ENCODE assay signal across 1 cellular context in genomic region chr12:95996034-95996658, GRCh38.
A peak's percentile ranks its signal among the peaks of the same experiment; 100 is the strongest.
TF ChIP-seq lines count a peak whose summit lies in the region.

TSS of gene HAL (minus strand) at chr12:95996344. CDS start at chr12:95995910, 434 bp downstream.

TF ChIP-seq in HepG2, 621 proteins besides CTCF, POLR2A, EP300 and RAD21 (continued from another document and continues in another):
- TF ChIP-seq ZXDC (CRISPR knock-in tag; IDR thresholded peaks at IDR 0.05) (no peak), HES4 (CRISPR knock-in tag; IDR thresholded peaks at IDR 0.05; ENCODE audit: borderline replicate concordance) (no peak), ATF3 (CRISPR knock-in tag; IDR thresholded peaks at IDR 0.05) (no peak), SRY (CRISPR knock-in tag; IDR thresholded peaks at IDR 0.05) (0 out of 2 replicates have a peak, but pooled peaks have one; percentile 8), BHLHE40 (IDR thresholded peaks at IDR 0.05; ENCODE audit: low read length) (peak; percentile 97), ZNF652 (CRISPR knock-in tag; IDR thresholded peaks at IDR 0.05; ENCODE audit: borderline replicate concordance, low read depth) (peak; percentile 36; the same call in 1 of the 2 replicates), KLF6 (CRISPR knock-in tag; IDR thresholded peaks at IDR 0.05) (peak; percentile 92; the same call in 1 of the 2 replicates), EZH2 (conservative IDR thresholded peaks at IDR 0.05; ENCODE audit: low read depth, low read length) (no peak), SYNCRIP (IDR thresholded peaks at IDR 0.05; ENCODE audit: insufficient read depth, low read depth, low read length) (no peak), MED13 (CRISPR knock-in tag; IDR thresholded peaks at IDR 0.05) (peak; percentile 28; the same call in 1 of the 2 replicates), CERS6 (CRISPR knock-in tag; IDR thresholded peaks at IDR 0.05) (no peak), ZNF263 (CRISPR knock-in tag; IDR thresholded peaks at IDR 0.05) (peak; percentile 7; the same call in 1 of the 2 replicates), SRSF4 (IDR thresholded peaks at IDR 0.05; ENCODE audit: low read depth, low read length, poor library complexity, severe bottlenecking) (no peak), CC2D1A (CRISPR knock-in tag; IDR thresholded peaks at IDR 0.05) (no peak; the same call in 1 of the 2 replicates), ZNF274 (CRISPR knock-in tag; IDR thresholded peaks at IDR 0.05) (no peak; the same call in 1 of the 2 replicates), POLR2AphosphoS5 (IDR thresholded peaks at IDR 0.05; ENCODE audit: low read depth, low read length) (no peak; the same call in 1 of the 2 replicates), ZNF503 (CRISPR knock-in tag; IDR thresholded peaks at IDR 0.05) (peak; percentile 98), FUBP1 (CRISPR knock-in tag; IDR thresholded peaks at IDR 0.05; ENCODE audit: borderline replicate concordance) (no peak), ZNF225 (CRISPR knock-in tag; IDR thresholded peaks at IDR 0.05) (no peak), ZNF605 (CRISPR knock-in tag; IDR thresholded peaks at IDR 0.05) (peak; percentile 56; the same call in 1 of the 2 replicates), ZBTB34 (CRISPR knock-in tag; IDR thresholded peaks at IDR 0.05) (peak; percentile 90), JDP2 (CRISPR knock-in tag; IDR thresholded peaks at IDR 0.05; ENCODE audit: borderline replicate concordance) (no peak), ZNF678 (CRISPR knock-in tag; IDR thresholded peaks at IDR 0.05) (no peak), ARHGAP35 (CRISPR knock-in tag; IDR thresholded peaks at IDR 0.05; ENCODE audit: borderline replicate concordance) (no peak; the same call in 1 of the 2 replicates), ZNF546 (CRISPR knock-in tag; conservative IDR thresholded peaks at IDR 0.05) (peak; percentile 41; the same call in 1 of the 2 replicates), ZFYVE20 (CRISPR knock-in tag; IDR thresholded peaks at IDR 0.05; ENCODE audit: borderline replicate concordance, low read depth) (no peak), SCMH1 (CRISPR knock-in tag; IDR thresholded peaks at IDR 0.05; ENCODE audit: borderline replicate concordance) (no peak), ETV5 (CRISPR knock-in tag; IDR thresholded peaks at IDR 0.05; ENCODE audit: borderline replicate concordance) (peak; percentile 99), ZBTB1 (CRISPR knock-in tag; IDR thresholded peaks at IDR 0.05; ENCODE audit: borderline replicate concordance) (no peak), ZIK1 (CRISPR knock-in tag; IDR thresholded peaks at IDR 0.05; ENCODE audit: borderline replicate concordance, low read depth) (no peak), ATF6 (CRISPR knock-in tag; conservative IDR thresholded peaks at IDR 0.05) (peak; percentile 85; the same call in 1 of the 2 replicates), KAT2B (IDR thresholded peaks at IDR 0.05; ENCODE audit: borderline replicate concordance, low read depth, low read length) (no peak), RFXANK (CRISPR knock-in tag; IDR thresholded peaks at IDR 0.05) (0 out of 2 replicates have a peak, but pooled peaks have one; percentile 65), DZIP1 (CRISPR knock-in tag; IDR thresholded peaks at IDR 0.05) (no peak)
- TF ChIP-seq, protein P1, sequence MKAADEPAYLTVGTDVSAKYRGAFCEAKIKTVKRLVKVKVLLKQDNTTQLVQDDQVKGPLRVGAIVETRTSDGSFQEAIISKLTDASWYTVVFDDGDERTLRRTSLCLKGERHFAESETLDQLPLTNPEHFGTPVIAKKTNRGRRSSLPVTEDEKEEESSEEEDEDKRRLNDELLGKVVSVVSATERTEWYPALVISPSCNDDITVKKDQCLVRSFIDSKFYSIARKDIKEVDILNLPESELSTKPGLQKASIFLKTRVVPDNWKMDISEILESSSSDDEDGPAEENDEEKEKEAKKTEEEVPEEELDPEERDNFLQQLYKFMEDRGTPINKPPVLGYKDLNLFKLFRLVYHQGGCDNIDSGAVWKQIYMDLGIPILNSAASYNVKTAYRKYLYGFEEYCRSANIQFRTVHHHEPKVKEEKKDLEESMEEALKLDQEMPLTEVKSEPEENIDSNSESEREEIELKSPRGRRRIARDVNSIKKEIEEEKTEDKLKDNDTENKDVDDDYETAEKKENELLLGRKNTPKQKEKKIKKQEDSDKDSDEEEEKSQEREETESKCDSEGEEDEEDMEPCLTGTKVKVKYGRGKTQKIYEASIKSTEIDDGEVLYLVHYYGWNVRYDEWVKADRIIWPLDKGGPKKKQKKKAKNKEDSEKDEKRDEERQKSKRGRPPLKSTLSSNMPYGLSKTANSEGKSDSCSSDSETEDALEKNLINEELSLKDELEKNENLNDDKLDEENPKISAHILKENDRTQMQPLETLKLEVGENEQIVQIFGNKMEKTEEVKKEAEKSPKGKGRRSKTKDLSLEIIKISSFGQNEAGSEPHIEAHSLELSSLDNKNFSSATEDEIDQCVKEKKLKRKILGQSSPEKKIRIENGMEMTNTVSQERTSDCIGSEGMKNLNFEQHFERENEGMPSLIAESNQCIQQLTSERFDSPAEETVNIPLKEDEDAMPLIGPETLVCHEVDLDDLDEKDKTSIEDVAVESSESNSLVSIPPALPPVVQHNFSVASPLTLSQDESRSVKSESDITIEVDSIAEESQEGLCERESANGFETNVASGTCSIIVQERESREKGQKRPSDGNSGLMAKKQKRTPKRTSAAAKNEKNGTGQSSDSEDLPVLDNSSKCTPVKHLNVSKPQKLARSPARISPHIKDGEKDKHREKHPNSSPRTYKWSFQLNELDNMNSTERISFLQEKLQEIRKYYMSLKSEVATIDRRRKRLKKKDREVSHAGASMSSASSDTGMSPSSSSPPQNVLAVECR (CRISPR knock-in tag; IDR thresholded peaks at IDR 0.05; ENCODE audit: borderline replicate concordance), result peak; percentile 73; the same call in 1 of the 2 replicates
- TF ChIP-seq, protein P2, sequence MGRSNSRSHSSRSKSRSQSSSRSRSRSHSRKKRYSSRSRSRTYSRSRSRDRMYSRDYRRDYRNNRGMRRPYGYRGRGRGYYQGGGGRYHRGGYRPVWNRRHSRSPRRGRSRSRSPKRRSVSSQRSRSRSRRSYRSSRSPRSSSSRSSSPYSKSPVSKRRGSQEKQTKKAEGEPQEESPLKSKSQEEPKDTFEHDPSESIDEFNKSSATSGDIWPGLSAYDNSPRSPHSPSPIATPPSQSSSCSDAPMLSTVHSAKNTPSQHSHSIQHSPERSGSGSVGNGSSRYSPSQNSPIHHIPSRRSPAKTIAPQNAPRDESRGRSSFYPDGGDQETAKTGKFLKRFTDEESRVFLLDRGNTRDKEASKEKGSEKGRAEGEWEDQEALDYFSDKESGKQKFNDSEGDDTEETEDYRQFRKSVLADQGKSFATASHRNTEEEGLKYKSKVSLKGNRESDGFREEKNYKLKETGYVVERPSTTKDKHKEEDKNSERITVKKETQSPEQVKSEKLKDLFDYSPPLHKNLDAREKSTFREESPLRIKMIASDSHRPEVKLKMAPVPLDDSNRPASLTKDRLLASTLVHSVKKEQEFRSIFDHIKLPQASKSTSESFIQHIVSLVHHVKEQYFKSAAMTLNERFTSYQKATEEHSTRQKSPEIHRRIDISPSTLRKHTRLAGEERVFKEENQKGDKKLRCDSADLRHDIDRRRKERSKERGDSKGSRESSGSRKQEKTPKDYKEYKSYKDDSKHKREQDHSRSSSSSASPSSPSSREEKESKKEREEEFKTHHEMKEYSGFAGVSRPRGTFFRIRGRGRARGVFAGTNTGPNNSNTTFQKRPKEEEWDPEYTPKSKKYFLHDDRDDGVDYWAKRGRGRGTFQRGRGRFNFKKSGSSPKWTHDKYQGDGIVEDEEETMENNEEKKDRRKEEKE (IDR thresholded peaks at IDR 0.05), result no peak
